1 cellular context compared by ENCODE assay signal in genomic region chr5:27124590-27124989, GRCh38.
TF ChIP-seq lines count a peak whose summit lies in the region.

No MANE protein-coding gene starts in this region.

TF ChIP-seq in H1, 55 proteins besides CTCF, POLR2A, EP300 and RAD21 (continued from another document):
- TF ChIP-seq BACH1 (IDR thresholded peaks at IDR 0.05; ENCODE audit: low read length) (no peak), KDM1A (IDR thresholded peaks at IDR 0.05; ENCODE audit: borderline replicate concordance, low read length) (no peak), MAFK (IDR thresholded peaks at IDR 0.05; ENCODE audit: low read depth, low read length) (no peak), JUND (IDR thresholded peaks at IDR 0.05; ENCODE audit: low read length) (no peak)
TF ChIP-seq in H1: peak in this region for 0.
